Comparison of ENCODE assay signal across 21 cellular contexts in genomic region chr1:96481410-96481809, GRCh38.
DNase-seq lines count a peak whose midpoint lies in the region; ATAC-seq and TF ChIP-seq lines count a peak whose summit lies in the region.
"Had no signal": no experiment of that assay in that cellular context is flagged by ENCODE, and none has a peak within 500 bp of the region (broad histone marks: within the 10 kb centered on the region; RNA-seq: fewer than 3 reads in every experiment).

No MANE protein-coding gene starts in this region.

- ATAC-seq in HG02938 (IDR thresholded peaks at IDR 0.05; ENCODE audit: unreplicated experiment) (peak; percentile 64), GM21528 (IDR thresholded peaks at IDR 0.05; ENCODE audit: low FRiP score, unreplicated experiment) (no peak)
- ATAC-seq: CD8-positive, alpha-beta T cell; GM12878; HCT116; K562 had no signal

- H3K27me3 ChIP-seq in rectal smooth muscle tissue (ENCODE audit: control insufficient read depth, insufficient read depth, low read length) = no peaks in the 10 kb centered on the region
- H3K27me3 ChIP-seq: BLaER1 treated with 17β-estradiol and CSF1 and Interleukin-3, amounts not matched to agents 10 nM and 100 nM had no signal

- H3K27me3 Mint-ChIP-seq in activated CD4-positive, alpha-beta memory T cell treated with anti-CD3 and anti-CD28 coated beads for 36 hours = peaks cover 2% of the 10 kb centered on the region
- H3K27me3 Mint-ChIP-seq: B cell had no signal

- H3K36me3 Mint-ChIP-seq in activated CD4-positive, alpha-beta memory T cell treated with anti-CD3 and anti-CD28 coated beads for 36 hours = no peaks in the 10 kb centered on the region
- H3K36me3 Mint-ChIP-seq: CD8-positive, alpha-beta T cell had no signal

- no peak overlapping the region for H3K9ac ChIP-seq in rectal smooth muscle tissue (ENCODE audit: low read length)
- H3K9ac ChIP-seq: BLaER1 treated with 17β-estradiol and CSF1 and Interleukin-3, amounts not matched to agents 10 nM and 100 nM had no signal

- H3K4me1 ChIP-seq in rectal smooth muscle tissue (ENCODE audit: control insufficient read depth, insufficient read depth, low read length) = peaks cover 3% of the 10 kb centered on the region
- H3K4me1 ChIP-seq: BLaER1 treated with 17β-estradiol and CSF1 and Interleukin-3, amounts not matched to agents 10 nM and 100 nM had no signal

- peak; percentile 4 for DNase-seq in GM12865 (ENCODE audit: low read depth)
- peak; percentile 20 for DNase-seq in MV-4-11 (lab: John Stamatoyannopoulos, UW)
- no peak for DNase-seq in dermis blood vessel endothelial cell
- no peak for DNase-seq in activated CD4-positive, alpha-beta memory T cell treated with anti-CD3 and anti-CD28 coated beads for 36 hours
- no peak for DNase-seq in AG08396 (ENCODE audit: low spot score)
- DNase-seq: 8988T; Calu3; CD8-positive, alpha-beta T cell; DMS79 treated with DMSO at 0.1 percent for 48 hours; GF-D8; GOT3; H7; HFFc6 had no signal

- no peak for TF ChIP-seq CTCF in GM12865 (IDR thresholded peaks at IDR 0.05; ENCODE audit: insufficient read depth, low read depth, low read length, missing control alignments)

- H3K4me3 ChIP-seq in GM12865 (ENCODE audit: low read depth, low read length) = no peak overlapping the region
- no peak overlapping the region for H3K4me3 ChIP-seq in rectal smooth muscle tissue (ENCODE audit: low read length)
- H3K4me3 ChIP-seq: BLaER1 treated with 17β-estradiol and CSF1 and Interleukin-3, amounts not matched to agents 10 nM and 100 nM; GM12878; K562 had no signal

- no peak overlapping the region for H3K4me3 Mint-ChIP-seq in activated CD4-positive, alpha-beta memory T cell treated with anti-CD3 and anti-CD28 coated beads for 36 hours
- H3K4me3 Mint-ChIP-seq: B cell; CD8-positive, alpha-beta T cell; HFFc6 had no signal

- intact Hi-C loops in activated CD4-positive, alpha-beta memory T cell treated with anti-CD3 and anti-CD28 coated beads for 36 hours (cut with micrococcal nuclease) = no loop called here

- peak overlapping the region; percentile 34 for H3K27ac ChIP-seq in rectal smooth muscle tissue (ENCODE audit: low read depth, low read length)
- H3K27ac ChIP-seq: BLaER1 treated with 17β-estradiol and CSF1 and Interleukin-3, amounts not matched to agents 10 nM and 100 nM had no signal

- POLR2A ChIA-PET in activated CD4-positive, alpha-beta memory T cell treated with anti-CD3 and anti-CD28 coated beads for 36 hours (lab: Charles Lee) = no interaction called here

- no peak overlapping the region for H3K27ac Mint-ChIP-seq in activated CD4-positive, alpha-beta memory T cell treated with anti-CD3 and anti-CD28 coated beads for 36 hours
- H3K27ac Mint-ChIP-seq: B cell; CD8-positive, alpha-beta T cell; HFFc6 had no signal

- H3K36me3 ChIP-seq in rectal smooth muscle tissue (ENCODE audit: control insufficient read depth, insufficient read depth, low read length) = no peaks in the 10 kb centered on the region
- H3K36me3 ChIP-seq: BLaER1 treated with 17β-estradiol and CSF1 and Interleukin-3, amounts not matched to agents 10 nM and 100 nM had no signal

- H3K4me1 Mint-ChIP-seq in activated CD4-positive, alpha-beta memory T cell treated with anti-CD3 and anti-CD28 coated beads for 36 hours (ENCODE audit: low read depth) = no peaks in the 10 kb centered on the region
- H3K4me1 Mint-ChIP-seq: B cell had no signal

- CTCF ChIA-PET in activated CD4-positive, alpha-beta memory T cell treated with anti-CD3 and anti-CD28 coated beads for 36 hours (lab: Charles Lee) = no interaction called here

- H3K9me3 Mint-ChIP-seq in activated CD4-positive, alpha-beta memory T cell treated with anti-CD3 and anti-CD28 coated beads for 36 hours = no peaks in the 10 kb centered on the region
- H3K9me3 Mint-ChIP-seq: CD8-positive, alpha-beta T cell; HFFc6 had no signal

Comparison
In these comparisons a context has a peak if more than half of its experiments do, and no peak if none do; other contexts are left out.
1. DNase-seq: peak in GM12865 (single experiment) and MV-4-11 (single experiment); none in dermis blood vessel endothelial cell (single experiment), activated CD4-positive, alpha-beta memory T cell treated with anti-CD3 and anti-CD28 coated beads for 36 hours (single experiment) and AG08396 (single experiment).